ENCODE assay signal across 1 cellular context in genomic region chr3:15602146-15602536, GRCh38.
TF ChIP-seq lines count a peak whose summit lies in the region.

No MANE protein-coding gene starts in this region.

TF ChIP-seq in IMR-90, 13 proteins besides CTCF, POLR2A, EP300 and RAD21 (continued from another document):
- no peak for TF ChIP-seq NFE2L2 (IDR thresholded peaks at IDR 0.05; ENCODE audit: low read depth, low read length)
